In the genomic region with DNA sequence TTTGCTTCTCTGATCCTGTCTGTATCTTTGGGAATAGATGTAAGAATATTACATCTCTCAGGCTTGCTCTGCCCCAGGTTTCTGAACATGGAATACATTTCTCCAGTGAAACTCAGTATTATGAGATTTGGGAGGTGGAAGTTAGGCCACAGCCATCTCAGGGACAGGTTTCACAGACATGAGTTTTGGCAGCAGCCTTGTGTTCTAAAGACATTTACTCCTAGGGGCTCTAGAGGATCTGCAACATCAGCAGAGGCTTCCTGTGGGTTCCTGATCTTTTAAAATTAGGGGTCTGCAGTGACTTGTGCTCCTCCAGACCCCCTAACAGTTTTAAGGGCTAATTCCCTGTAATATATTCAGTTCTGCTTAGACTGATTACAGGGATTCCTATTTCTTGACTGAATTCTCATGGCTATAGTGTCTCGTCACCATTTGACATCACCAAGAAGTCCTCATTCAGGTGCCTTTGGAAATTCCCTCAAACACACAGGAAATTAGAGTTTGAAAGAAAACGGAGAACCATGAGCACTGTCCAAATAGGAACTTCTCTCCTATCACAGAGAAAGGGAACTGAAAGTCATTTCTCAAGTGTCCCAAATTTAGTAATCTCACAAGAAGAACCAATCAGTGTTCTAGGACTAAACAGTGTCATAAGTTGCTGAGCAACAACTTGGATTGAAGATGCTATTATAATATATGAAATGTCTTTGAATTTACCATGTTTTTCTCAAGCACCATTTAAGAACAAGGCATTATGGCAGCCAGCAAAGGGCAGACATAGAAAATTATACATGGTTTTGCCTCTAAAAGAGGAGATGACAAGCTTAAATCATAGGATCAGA, we compare ENCODE assay signal across 1 cellular context.
TF ChIP-seq lines count a peak whose summit lies in the region.

No MANE protein-coding gene starts in this region.

TF ChIP-seq in IMR-90, 13 proteins besides CTCF, POLR2A, EP300 and RAD21:
- peak; percentile 94 for TF ChIP-seq RFX5 (IDR thresholded peaks at IDR 0.05; ENCODE audit: low read depth, low read length)
- TF ChIP-seq, protein P1, sequence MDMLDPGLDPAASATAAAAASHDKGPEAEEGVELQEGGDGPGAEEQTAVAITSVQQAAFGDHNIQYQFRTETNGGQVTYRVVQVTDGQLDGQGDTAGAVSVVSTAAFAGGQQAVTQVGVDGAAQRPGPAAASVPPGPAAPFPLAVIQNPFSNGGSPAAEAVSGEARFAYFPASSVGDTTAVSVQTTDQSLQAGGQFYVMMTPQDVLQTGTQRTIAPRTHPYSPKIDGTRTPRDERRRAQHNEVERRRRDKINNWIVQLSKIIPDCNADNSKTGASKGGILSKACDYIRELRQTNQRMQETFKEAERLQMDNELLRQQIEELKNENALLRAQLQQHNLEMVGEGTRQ (IDR thresholded peaks at IDR 0.05; ENCODE audit: low read depth, low read length): no peak
